ENCODE assay signal across 15 cellular contexts in the genomic region with DNA sequence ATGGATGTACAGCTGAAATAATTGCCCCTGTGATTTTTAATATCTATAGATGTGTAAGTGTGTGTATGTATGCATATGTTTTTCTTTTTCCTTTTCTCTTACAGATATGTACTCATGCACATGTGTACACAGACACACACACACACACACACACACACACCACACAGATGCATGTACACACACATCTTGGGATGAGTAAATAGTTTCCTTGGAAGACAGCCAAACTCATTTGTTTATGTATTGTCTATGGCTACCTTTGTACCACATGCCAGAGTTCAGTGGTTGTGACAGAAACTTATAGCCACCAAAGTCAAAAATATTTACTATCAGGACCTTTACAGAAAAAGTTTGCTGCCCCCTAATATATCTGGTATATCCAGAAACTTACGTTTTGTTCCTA.
DNase-seq lines count a peak whose midpoint lies in the region; ATAC-seq and TF ChIP-seq lines count a peak whose summit lies in the region.
"Had no signal": no experiment of that assay in that cellular context is flagged by ENCODE, and none has a peak within 500 bp of the region (broad histone marks: within the 10 kb centered on the region; RNA-seq: fewer than 3 reads in every experiment).

No MANE protein-coding gene starts in this region.

- H3K4me3 ChIP-seq in fibroblast of pulmonary artery (replicated peaks; ENCODE audit: low read depth, low read length) (no peak overlapping the region), psoas muscle (no peak overlapping the region)
- H3K4me3 ChIP-seq: BLaER1 treated with 17β-estradiol and CSF1 and Interleukin-3, amounts not matched to agents 10 nM and 100 nM; right atrium auricular region had no signal

- H3K36me3 ChIP-seq in psoas muscle (ENCODE audit: insufficient read depth in 1 of 2, low read depth in 1 of 2) = no peaks in the 10 kb centered on the region
- H3K36me3 ChIP-seq: BLaER1 treated with 17β-estradiol and CSF1 and Interleukin-3, amounts not matched to agents 10 nM and 100 nM; right atrium auricular region had no signal

- DNase-seq in DMS53 treated with DMSO at 0.1 percent for 48 hours (lab: John Stamatoyannopoulos, UW; ENCODE audit: unreplicated experiment) (peak; percentile 45), NCI-H69 (lab: John Stamatoyannopoulos, UW) (peak; percentile 90), fibroblast of pulmonary artery (ENCODE audit: low read depth) (peak; percentile 29), psoas muscle (no peak)
- DNase-seq: activated naive CD8-positive, alpha-beta T cell treated with anti-CD3 and anti-CD28 coated beads, Interleukin-2, amount 10 ng/mL, durations not matched to agents 7 days and 5 days; dermis blood vessel endothelial cell; kidney glomerular epithelial cell; natural killer cell; NCI-H1436 had no signal

- TF ChIP-seq CTCF in fibroblast of pulmonary artery (IDR thresholded peaks at IDR 0.05; ENCODE audit: low read length, missing control alignments) (no peak), psoas muscle (IDR thresholded peaks at IDR 0.05) (no peak)

- intact Hi-C loops in psoas muscle (cut with DNase I) = no loop called here

- WGBS in psoas muscle, 3 donors = 89 to 90% (median 90%) methylated on average over 1 of the region's 1 CpG

- peaks cover 4% of the 10 kb centered on the region for H3K4me1 ChIP-seq in psoas muscle
- H3K4me1 ChIP-seq: BLaER1 treated with 17β-estradiol and CSF1 and Interleukin-3, amounts not matched to agents 10 nM and 100 nM; right atrium auricular region had no signal

- no peak overlapping the region for H3K27ac ChIP-seq in psoas muscle
- H3K27ac ChIP-seq: BLaER1 treated with 17β-estradiol and CSF1 and Interleukin-3, amounts not matched to agents 10 nM and 100 nM; right atrium auricular region had no signal

- ATAC-seq in HG02571 (IDR thresholded peaks at IDR 0.05; ENCODE audit: unreplicated experiment) (peak; percentile 61), psoas muscle (no peak), GM21825 (IDR thresholded peaks at IDR 0.05; ENCODE audit: unreplicated experiment) (no peak), GM19467 (IDR thresholded peaks at IDR 0.05; ENCODE audit: unreplicated experiment) (no peak), HG03095 (IDR thresholded peaks at IDR 0.05; ENCODE audit: unreplicated experiment) (no peak)
- ATAC-seq: natural killer cell had no signal

- H3K27me3 ChIP-seq in psoas muscle (ENCODE audit: insufficient read depth in 3 of 3, low read length in 2 of 3) = no peaks in the 10 kb centered on the region
- H3K27me3 ChIP-seq: BLaER1 treated with 17β-estradiol and CSF1 and Interleukin-3, amounts not matched to agents 10 nM and 100 nM; right atrium auricular region had no signal

- H3K9me3 ChIP-seq in psoas muscle = no peaks in the 10 kb centered on the region
- H3K9me3 ChIP-seq: BLaER1 treated with 17β-estradiol and CSF1 and Interleukin-3, amounts not matched to agents 10 nM and 100 nM; right atrium auricular region had no signal

Comparison
In these comparisons a context has a peak if more than half of its experiments do, and no peak if none do; other contexts are left out.
1. DNase-seq: peak in DMS53 treated with DMSO at 0.1 percent for 48 hours (single experiment), NCI-H69 (single experiment) and fibroblast of pulmonary artery (single experiment); none in psoas muscle (0 of 2).